In the genomic region with DNA sequence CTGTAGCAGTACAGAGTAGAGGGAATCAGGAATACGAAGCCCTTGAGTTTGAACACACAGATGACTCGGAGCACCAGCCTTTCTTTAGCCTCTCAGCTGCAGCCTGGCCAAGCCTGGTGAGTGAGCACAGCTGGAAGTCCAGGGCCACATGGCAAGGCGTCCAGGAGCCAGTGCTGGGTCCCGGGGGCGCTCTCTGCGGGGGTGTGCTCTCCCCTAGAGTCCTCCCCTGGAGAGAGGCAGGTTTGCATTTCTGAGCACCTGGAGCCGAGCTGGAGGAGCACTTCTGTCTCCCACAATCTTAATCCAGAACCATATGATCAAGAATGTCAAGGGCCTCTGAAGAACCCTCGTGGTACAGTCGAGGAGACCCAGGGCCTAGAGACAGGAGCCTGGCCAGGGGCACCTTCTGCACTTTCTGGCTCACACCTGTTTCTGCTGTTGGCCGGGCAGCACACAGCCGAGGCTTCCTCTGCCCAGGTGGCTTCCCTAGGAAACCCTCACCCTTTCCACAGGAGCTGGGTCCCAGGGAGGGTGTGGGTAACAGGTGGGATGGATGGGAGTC, we compare ENCODE assay signal across 21 cellular contexts.
DNase-seq lines count a peak whose midpoint lies in the region; ATAC-seq and TF ChIP-seq lines count a peak whose summit lies in the region.
"Had no signal": no experiment of that assay in that cellular context is flagged by ENCODE, and none has a peak within 500 bp of the region (broad histone marks: within the 10 kb centered on the region; RNA-seq: fewer than 3 reads in every experiment).

No MANE protein-coding gene starts in this region.

- intact Hi-C loops in left ventricle myocardium superior (cut with micrococcal nuclease), result no loop called here
- intact Hi-C loops in thyroid gland (cut with DNase I), result no loop called here

- no peak for TF ChIP-seq POLR2A in thyroid gland (IDR thresholded peaks at IDR 0.05)

- POLR2A ChIA-PET in activated CD4-positive, alpha-beta T cell treated with anti-CD3 and anti-CD28 coated beads, Interleukin-2, amount 10 ng/mL, durations not matched to agents 7 days and 5 days (lab: Charles Lee), result no interaction called here

- DNase-seq in activated CD4-positive, alpha-beta T cell treated with anti-CD3 and anti-CD28 coated beads, Interleukin-2, amount 10 ng/mL, durations not matched to agents 7 days and 5 days, result no peak
- DNase-seq in activated CD4-positive, alpha-beta T cell treated with anti-CD3 and anti-CD28 coated beads for 4 hours, result no peak
- DNase-seq in NCI-H524 (lab: John Stamatoyannopoulos, UW) (peak; percentile 8 to 46), left ventricle myocardium superior (peak; percentile 21), thyroid gland (peak; percentile 84 to 88), smooth muscle cell (lab: John Stamatoyannopoulos, UW; ENCODE audit: unreplicated experiment) (no peak), NOMO-1 treated with dmso at 0.1 percent for 144 hours (lab: John Stamatoyannopoulos, UW; ENCODE audit: unreplicated experiment) (no peak), SK-N-DZ (ENCODE audit: low spot score) (no peak)
- DNase-seq: activated CD4-positive, alpha-beta T cell treated with anti-CD3 and anti-CD28 coated beads, Interleukin-2, amount 10 ng/mL, durations not matched to agents 24 days and 14 days; activated naive CD8-positive, alpha-beta T cell treated with anti-CD3 and anti-CD28 coated beads for 36 hours; AML-193; Caco-2; effector memory CD4-positive, alpha-beta T cell; gastrocnemius medialis; NCI-H1105; sigmoid colon had no signal

- no peaks in the 10 kb centered on the region for H3F3A ChIP-seq in smooth muscle cell (ENCODE audit: low read depth)

- H3K4me1 ChIP-seq in thyroid gland (peaks cover 25 to 41% of the 10 kb centered on the region in 2 donors), smooth muscle cell (ENCODE audit: low read depth) (peaks cover 7% of the 10 kb centered on the region)
- H3K4me1 ChIP-seq: Caco-2 had no signal

- no peak overlapping the region for H3K4me3 ChIP-seq in thyroid gland (replicated peaks in 1 of 3)
- no peak overlapping the region for H3K4me3 ChIP-seq in smooth muscle cell
- H3K4me3 ChIP-seq: gastrocnemius medialis, pancreas, sigmoid colon had no signal

- no peak for ATAC-seq in left ventricle myocardium superior
- ATAC-seq: esophagus mucosa, gastrocnemius medialis, Panc1, pancreas had no signal

- H3K4me3 Mint-ChIP-seq in activated CD4-positive, alpha-beta T cell treated with anti-CD3 and anti-CD28 coated beads, Interleukin-2, amount 10 ng/mL, durations not matched to agents 7 days and 5 days, result no peak overlapping the region
- H3K4me3 Mint-ChIP-seq: activated naive CD8-positive, alpha-beta T cell treated with anti-CD3 and anti-CD28 coated beads for 36 hours; mesothelial cell of epicardium; nephron had no signal

- H3K27ac ChIP-seq in thyroid gland (peak overlapping the region in 2 of 3 donors; percentile 56 to 61), smooth muscle cell (ENCODE audit: low read depth) (no peak overlapping the region)
- H3K27ac ChIP-seq: pancreas, sigmoid colon had no signal

- no peaks in the 10 kb centered on the region for H3K27me3 Mint-ChIP-seq in activated CD4-positive, alpha-beta T cell treated with anti-CD3 and anti-CD28 coated beads, Interleukin-2, amount 10 ng/mL, durations not matched to agents 7 days and 5 days
- H3K27me3 Mint-ChIP-seq: activated CD4-positive, alpha-beta T cell treated with anti-CD3 and anti-CD28 coated beads, Interleukin-2, amount 10 ng/mL, durations not matched to agents 24 days and 14 days; activated naive CD8-positive, alpha-beta T cell treated with anti-CD3 and anti-CD28 coated beads for 36 hours had no signal

- no peak for TF ChIP-seq CTCF in thyroid gland (IDR thresholded peaks at IDR 0.05)
- TF ChIP-seq CTCF in smooth muscle cell (IDR thresholded peaks at IDR 0.05; ENCODE audit: borderline replicate concordance, insufficient read depth, poor library complexity, severe bottlenecking), result no peak

- H3K9ac ChIP-seq in smooth muscle cell (ENCODE audit: low read depth), result no peak overlapping the region

- H3K27me3 ChIP-seq in thyroid gland, result no peaks in the 10 kb centered on the region
- H3K27me3 ChIP-seq in smooth muscle cell (ENCODE audit: low read depth), result no peaks in the 10 kb centered on the region
- H3K27me3 ChIP-seq: gastrocnemius medialis, pancreas, sigmoid colon had no signal

- H3K36me3 Mint-ChIP-seq in activated CD4-positive, alpha-beta T cell treated with anti-CD3 and anti-CD28 coated beads, Interleukin-2, amount 10 ng/mL, durations not matched to agents 7 days and 5 days (ENCODE audit: low read depth), result peaks cover 2% of the 10 kb centered on the region
- H3K36me3 Mint-ChIP-seq: activated naive CD8-positive, alpha-beta T cell treated with anti-CD3 and anti-CD28 coated beads for 36 hours had no signal

- H2AFZ ChIP-seq in smooth muscle cell (ENCODE audit: low read depth), result no peak overlapping the region

- H3K79me2 ChIP-seq in smooth muscle cell (ENCODE audit: low read depth), result peaks cover 35% of the 10 kb centered on the region

- peaks cover 100% of the 10 kb centered on the region for H4K20me1 ChIP-seq in smooth muscle cell (ENCODE audit: low read depth)

- no peaks in the 10 kb centered on the region for H3K9me3 Mint-ChIP-seq in activated CD4-positive, alpha-beta T cell treated with anti-CD3 and anti-CD28 coated beads, Interleukin-2, amount 10 ng/mL, durations not matched to agents 7 days and 5 days
- H3K9me3 Mint-ChIP-seq: activated CD4-positive, alpha-beta T cell treated with anti-CD3 and anti-CD28 coated beads, Interleukin-2, amount 10 ng/mL, durations not matched to agents 24 days and 14 days; activated naive CD8-positive, alpha-beta T cell treated with anti-CD3 and anti-CD28 coated beads for 36 hours; mesothelial cell of epicardium; nephron had no signal

- H3K4me2 ChIP-seq in smooth muscle cell, result no peak overlapping the region

- H3K36me3 ChIP-seq in thyroid gland (peaks cover 20 to 30% of the 10 kb centered on the region in 2 donors), smooth muscle cell (ENCODE audit: low read depth) (no peaks in the 10 kb centered on the region)

- peak overlapping the region; percentile 31 for H3K27ac Mint-ChIP-seq in activated CD4-positive, alpha-beta T cell treated with anti-CD3 and anti-CD28 coated beads, Interleukin-2, amount 10 ng/mL, durations not matched to agents 7 days and 5 days
- H3K27ac Mint-ChIP-seq: activated naive CD8-positive, alpha-beta T cell treated with anti-CD3 and anti-CD28 coated beads for 36 hours; mesothelial cell of epicardium had no signal

- CTCF ChIA-PET in activated CD4-positive, alpha-beta T cell treated with anti-CD3 and anti-CD28 coated beads, Interleukin-2, amount 10 ng/mL, durations not matched to agents 7 days and 5 days (lab: Charles Lee), result interaction anchor here (1.2 to 1.9 kb wide), 4 partner anchors 11 to 50 kb away, joined by 3 to 5 read pairs (median 3); no protein-coding TSS in a partner anchor

- no peaks in the 10 kb centered on the region for H3K9me3 ChIP-seq in thyroid gland
- no peaks in the 10 kb centered on the region for H3K9me3 ChIP-seq in smooth muscle cell (replicated peaks; ENCODE audit: low read depth)
- H3K9me3 ChIP-seq: Caco-2, gastrocnemius medialis, pancreas, sigmoid colon had no signal

- H3K4me1 Mint-ChIP-seq in activated CD4-positive, alpha-beta T cell treated with anti-CD3 and anti-CD28 coated beads, Interleukin-2, amount 10 ng/mL, durations not matched to agents 7 days and 5 days, result peaks cover 35% of the 10 kb centered on the region
- H3K4me1 Mint-ChIP-seq: mesothelial cell of epicardium had no signal

- WGBS in thyroid gland, 2 donors, result 28 to 63% methylated on average over 3 to 11 of the region's 11 CpGs
- WGBS in smooth muscle cell (ENCODE audit: low lambda C conversion rate), result 94% methylated on average over 11 of the region's 11 CpGs

Comparison
In these comparisons a context has a peak if more than half of its experiments do, and no peak if none do; other contexts are left out.
1. DNase-seq: peak in NCI-H524 (2 of 2), left ventricle myocardium superior (single experiment) and thyroid gland (2 of 2); none in activated CD4-positive, alpha-beta T cell treated with anti-CD3 and anti-CD28 coated beads, Interleukin-2, amount 10 ng/mL, durations not matched to agents 7 days and 5 days (single experiment), activated CD4-positive, alpha-beta T cell treated with anti-CD3 and anti-CD28 coated beads for 4 hours (0 of 2), smooth muscle cell (single experiment), NOMO-1 treated with dmso at 0.1 percent for 144 hours (single experiment) and SK-N-DZ (single experiment).